Comparison of ENCODE assay signal across 1 cellular context in genomic region chr16:20897897-20898296, GRCh38.
TF ChIP-seq lines count a peak whose summit lies in the region.

No MANE protein-coding gene starts in this region.

TF ChIP-seq in A549, 52 proteins besides CTCF, POLR2A, EP300 and RAD21 (continued from another document):
- TF ChIP-seq CHD4 (IDR thresholded peaks at IDR 0.05; ENCODE audit: borderline replicate concordance) (no peak), HDAC2 (IDR thresholded peaks at IDR 0.05) (no peak), EHF (CRISPR knock-in tag; IDR thresholded peaks at IDR 0.05) (no peak), GATA3 (IDR thresholded peaks at IDR 0.05; ENCODE audit: borderline replicate concordance) (no peak), FOXS1 (CRISPR knock-in tag; IDR thresholded peaks at IDR 0.05) (no peak), CEBPB (IDR thresholded peaks at IDR 0.05) (no peak), FOSL2 (IDR thresholded peaks at IDR 0.05) (no peak), FOSL2 (CRISPR knock-in tag; IDR thresholded peaks at IDR 0.05) (no peak)
